ENCODE assay signal across 12 cellular contexts in genomic region chr7:112420236-112420945, GRCh38.
DNase-seq lines count a peak whose midpoint lies in the region; ATAC-seq and TF ChIP-seq lines count a peak whose summit lies in the region.
"Had no signal": no experiment of that assay in that cellular context is flagged by ENCODE, and none has a peak within 500 bp of the region (broad histone marks: within the 10 kb centered on the region; RNA-seq: fewer than 3 reads in every experiment).

No MANE protein-coding gene starts in this region.

- DNase-seq in DMS153 (lab: John Stamatoyannopoulos, UW), result peak; percentile 21
- DNase-seq in DMS153 treated with DMSO at 0.1 percent for 48 hours (lab: John Stamatoyannopoulos, UW; ENCODE audit: unreplicated experiment), result no peak
- peak; percentile 26 for DNase-seq in fibroblast of the conjunctiva (ENCODE audit: low read depth)
- DNase-seq in activated naive CD8-positive, alpha-beta T cell treated with anti-CD3 and anti-CD28 coated beads, Interleukin-2, amount 50 U/mL, for 24 hours, result no peak
- no peak for DNase-seq in activated naive CD4-positive, alpha-beta T cell treated with anti-CD3 and anti-CD28 coated beads, Interleukin-2, amount 50 U/mL, for 16 hours
- DNase-seq: 8988T; naive thymus-derived CD8-positive, alpha-beta T cell; stimulated activated CD4-positive, alpha-beta T cell treated with anti-CD3 and anti-CD28 coated beads, Interleukin-4, amount 100 ng/mL, for 4 hours had no signal

- H3K27ac ChIP-seq in skin epidermis, result peak overlapping the region in 11 of 21 experiments; percentile 0 to 82 (median 33)

- peaks cover 25% of the 10 kb centered on the region for H3K4me1 Mint-ChIP-seq in activated naive CD8-positive, alpha-beta T cell treated with anti-CD3 and anti-CD28 coated beads, Interleukin-2, amount 50 U/mL, for 24 hours

- H3K27me3 Mint-ChIP-seq in activated naive CD8-positive, alpha-beta T cell treated with anti-CD3 and anti-CD28 coated beads, Interleukin-2, amount 50 U/mL, for 24 hours, result no peaks in the 10 kb centered on the region
- H3K27me3 Mint-ChIP-seq: central memory CD8-positive, alpha-beta T cell had no signal

- no peak overlapping the region for H3K4me3 Mint-ChIP-seq in activated naive CD8-positive, alpha-beta T cell treated with anti-CD3 and anti-CD28 coated beads, Interleukin-2, amount 50 U/mL, for 24 hours
- H3K4me3 Mint-ChIP-seq: central memory CD8-positive, alpha-beta T cell; naive thymus-derived CD8-positive, alpha-beta T cell had no signal

- H3K9me3 Mint-ChIP-seq in activated naive CD8-positive, alpha-beta T cell treated with anti-CD3 and anti-CD28 coated beads, Interleukin-2, amount 50 U/mL, for 24 hours, result peaks cover 6% of the 10 kb centered on the region
- H3K9me3 Mint-ChIP-seq: central memory CD8-positive, alpha-beta T cell had no signal

- peak; percentile 29 for ATAC-seq in SK-N-SH treated with all-trans-retinoic acid at 6 μM for 48 hours
- no peak for ATAC-seq in activated naive CD8-positive, alpha-beta T cell treated with anti-CD3 and anti-CD28 coated beads, Interleukin-2, amount 50 U/mL, for 24 hours
- ATAC-seq in HG02885 (IDR thresholded peaks at IDR 0.05; ENCODE audit: poor library complexity, unreplicated experiment), result no peak
- ATAC-seq: naive thymus-derived CD8-positive, alpha-beta T cell had no signal

- no peak overlapping the region for H3K27ac Mint-ChIP-seq in activated naive CD8-positive, alpha-beta T cell treated with anti-CD3 and anti-CD28 coated beads, Interleukin-2, amount 50 U/mL, for 24 hours

- H3K4me3 ChIP-seq in skin epidermis, result no peak overlapping the region

- H3K36me3 Mint-ChIP-seq in activated naive CD8-positive, alpha-beta T cell treated with anti-CD3 and anti-CD28 coated beads, Interleukin-2, amount 50 U/mL, for 24 hours (ENCODE audit: low read depth), result no peaks in the 10 kb centered on the region

TF ChIP-seq in SK-N-SH treated with all-trans-retinoic acid at 6 μM for 48 hours, 23 proteins besides CTCF, POLR2A, EP300 and RAD21:
- no peak for TF ChIP-seq ISL1 (CRISPR knock-in tag; IDR thresholded peaks at IDR 0.05)
- no peak for TF ChIP-seq TCF4 (CRISPR knock-in tag; IDR thresholded peaks at IDR 0.05; ENCODE audit: borderline replicate concordance)

Comparison
In these comparisons a context has a peak if more than half of its experiments do, and no peak if none do; other contexts are left out.
1. DNase-seq: peak in DMS153 (single experiment) and fibroblast of the conjunctiva (single experiment); none in DMS153 treated with DMSO at 0.1 percent for 48 hours (single experiment), activated naive CD8-positive, alpha-beta T cell treated with anti-CD3 and anti-CD28 coated beads, Interleukin-2, amount 50 U/mL, for 24 hours (single experiment) and activated naive CD4-positive, alpha-beta T cell treated with anti-CD3 and anti-CD28 coated beads, Interleukin-2, amount 50 U/mL, for 16 hours (single experiment).